22 cellular contexts compared by ENCODE assay signal in the genomic region with DNA sequence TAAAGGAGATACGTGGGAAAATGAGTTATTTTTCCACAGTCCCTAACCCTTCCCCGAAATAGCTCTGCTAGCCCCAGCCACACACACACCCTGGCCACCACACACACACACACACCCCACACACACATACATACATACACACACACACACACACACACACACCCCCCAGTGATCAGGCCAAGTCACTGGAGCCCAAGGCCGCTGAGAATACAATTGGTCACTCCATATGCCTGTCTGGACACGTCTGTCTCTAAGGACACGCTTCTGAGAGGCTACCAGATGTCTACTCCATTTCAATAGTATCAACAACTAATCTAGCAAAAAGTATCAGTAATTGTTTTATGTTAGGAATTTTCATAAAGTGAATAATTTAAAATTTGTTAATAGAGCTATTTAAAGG. TPM values are rescaled to one million over a fixed set of nuclear protein-coding genes. Genes with fewer than 3 reads are reported as not detected.
A peak's percentile ranks its signal among the peaks of the same experiment; 100 is the strongest.
DNase-seq lines count a peak whose midpoint lies in the region; ATAC-seq and TF ChIP-seq lines count a peak whose summit lies in the region.
"Had no signal": no experiment of that assay in that cellular context is flagged by ENCODE, and none has a peak within 500 bp of the region (broad histone marks: within the 10 kb centered on the region; RNA-seq: fewer than 3 reads in every experiment).

No MANE protein-coding gene starts in this region.

- intact Hi-C loops in MCF 10A (cut with micrococcal nuclease), result no loop called here
- intact Hi-C loops in breast epithelium (cut with DNase I; ENCODE audit: low total_unique reads), result no loop called here
- intact Hi-C loops in sigmoid colon (cut with DNase I), result no loop called here

- H3K4me1 ChIP-seq in breast epithelium (no peaks in the 10 kb centered on the region), RWPE2 (ENCODE audit: insufficient read depth, poor library complexity, severe bottlenecking) (peaks cover 2% of the 10 kb centered on the region), sigmoid colon (no peaks in the 10 kb centered on the region)
- H3K4me1 ChIP-seq: Peyer's patch had no signal

- CTCF ChIA-PET in MCF 10A (lab: Yijun Ruan, JAX), result interaction anchor here (0.6 to 1.2 kb wide), 3 partner anchors 14 to 1808 kb away, joined by 4 to 5 read pairs (median 5); no protein-coding TSS in a partner anchor
- CTCF ChIA-PET in activated naive CD4-positive, alpha-beta T cell treated with anti-CD3 and anti-CD28 coated beads, Interleukin-2, amount 10 ng/mL, durations not matched to agents 7 days and 5 days (lab: Charles Lee), result no interaction called here

- no peaks in the 10 kb centered on the region for H3K27me3 ChIP-seq in breast epithelium
- H3K27me3 ChIP-seq in RWPE2 (ENCODE audit: insufficient read depth, poor library complexity, severe bottlenecking), result no peaks in the 10 kb centered on the region
- no peaks in the 10 kb centered on the region for H3K27me3 ChIP-seq in sigmoid colon
- H3K27me3 ChIP-seq: BLaER1 treated with 17β-estradiol and CSF1 and Interleukin-3, amounts not matched to agents 10 nM and 100 nM; Peyer's patch had no signal

- DNase-seq in MCF 10A (ENCODE audit: unreplicated experiment) (peak; percentile 42), breast epithelium (ENCODE audit: low spot score in 2 of 2) (no peak), RWPE2 (ENCODE audit: low spot score) (no peak), epithelial cell of prostate (ENCODE audit: low read depth, low spot score) (peak; percentile 37), sigmoid colon (no peak)
- no peak for DNase-seq in activated naive CD8-positive, alpha-beta T cell treated with anti-CD3 and anti-CD28 coated beads for 36 hours
- DNase-seq in activated naive CD4-positive, alpha-beta T cell treated with anti-CD3 and anti-CD28 coated beads, Interleukin-2, amount 10 ng/mL, durations not matched to agents 7 days and 5 days, result no peak
- DNase-seq: H9, IMR-90, Karpas-422, MM.1S, NCI-H1092, NCI-H1436 treated with DMSO at 0.1 percent for 48 hours, NCI-H2107, NCI-H345, NCI-H526, Peyer's patch, Right ventricle myocardium superior, T-cell had no signal

- no peak for TF ChIP-seq POLR2A in breast epithelium (IDR thresholded peaks at IDR 0.05)
- no peak for TF ChIP-seq POLR2A in sigmoid colon (IDR thresholded peaks at IDR 0.05)

- H3K9me3 Mint-ChIP-seq in MCF 10A (ENCODE audit: unreplicated experiment), result no peaks in the 10 kb centered on the region
- H3K9me3 Mint-ChIP-seq in activated naive CD8-positive, alpha-beta T cell treated with anti-CD3 and anti-CD28 coated beads for 36 hours, result no peaks in the 10 kb centered on the region
- H3K9me3 Mint-ChIP-seq in activated naive CD4-positive, alpha-beta T cell treated with anti-CD3 and anti-CD28 coated beads, Interleukin-2, amount 10 ng/mL, durations not matched to agents 7 days and 5 days, result no peaks in the 10 kb centered on the region
- H3K9me3 Mint-ChIP-seq: H9, T-cell had no signal

- TF ChIP-seq CTCF in MCF 10A (IDR thresholded peaks at IDR 0.05; ENCODE audit: unreplicated experiment) (no peak), breast epithelium (IDR thresholded peaks at IDR 0.05) (no peak), RWPE2 (IDR thresholded peaks at IDR 0.05; ENCODE audit: poor library complexity, severe bottlenecking) (no peak), sigmoid colon (IDR thresholded peaks at IDR 0.05) (no peak)

- H3K4me1 Mint-ChIP-seq in MCF 10A (ENCODE audit: insufficient read depth, unreplicated experiment), result peaks cover 6% of the 10 kb centered on the region
- peaks cover 1% of the 10 kb centered on the region for H3K4me1 Mint-ChIP-seq in activated naive CD8-positive, alpha-beta T cell treated with anti-CD3 and anti-CD28 coated beads for 36 hours
- peaks cover 6% of the 10 kb centered on the region for H3K4me1 Mint-ChIP-seq in activated naive CD4-positive, alpha-beta T cell treated with anti-CD3 and anti-CD28 coated beads, Interleukin-2, amount 10 ng/mL, durations not matched to agents 7 days and 5 days
- H3K4me1 Mint-ChIP-seq: H9 had no signal

- H3K27me3 Mint-ChIP-seq in MCF 10A (ENCODE audit: insufficient read depth, unreplicated experiment), result no peaks in the 10 kb centered on the region
- no peaks in the 10 kb centered on the region for H3K27me3 Mint-ChIP-seq in activated naive CD8-positive, alpha-beta T cell treated with anti-CD3 and anti-CD28 coated beads for 36 hours
- H3K27me3 Mint-ChIP-seq in activated naive CD4-positive, alpha-beta T cell treated with anti-CD3 and anti-CD28 coated beads, Interleukin-2, amount 10 ng/mL, durations not matched to agents 7 days and 5 days, result no peaks in the 10 kb centered on the region
- H3K27me3 Mint-ChIP-seq: T-cell had no signal

- 95 to 97% methylated on average over 5 of the region's 5 CpGs for WGBS in sigmoid colon, 2 donors

- H3K27ac ChIP-seq in breast epithelium, result no peak overlapping the region
- no peak overlapping the region for H3K27ac ChIP-seq in RWPE2 (ENCODE audit: poor library complexity, severe bottlenecking)
- H3K27ac ChIP-seq in epithelial cell of prostate, result no peak overlapping the region
- H3K27ac ChIP-seq in sigmoid colon, result no peak overlapping the region
- H3K27ac ChIP-seq: BLaER1 treated with 17β-estradiol and CSF1 and Interleukin-3, amounts not matched to agents 10 nM and 100 nM; HL-60; Peyer's patch had no signal

- no peak overlapping the region for H3K4me3 Mint-ChIP-seq in MCF 10A (ENCODE audit: unreplicated experiment)
- no peak overlapping the region for H3K4me3 Mint-ChIP-seq in activated naive CD8-positive, alpha-beta T cell treated with anti-CD3 and anti-CD28 coated beads for 36 hours
- H3K4me3 Mint-ChIP-seq in activated naive CD4-positive, alpha-beta T cell treated with anti-CD3 and anti-CD28 coated beads, Interleukin-2, amount 10 ng/mL, durations not matched to agents 7 days and 5 days, result no peak overlapping the region
- H3K4me3 Mint-ChIP-seq: H9, T-cell had no signal

- peak overlapping the region; percentile 76 for H3K27ac Mint-ChIP-seq in MCF 10A (ENCODE audit: low read depth, unreplicated experiment)
- H3K27ac Mint-ChIP-seq in activated naive CD8-positive, alpha-beta T cell treated with anti-CD3 and anti-CD28 coated beads for 36 hours, result no peak overlapping the region
- no peak overlapping the region for H3K27ac Mint-ChIP-seq in activated naive CD4-positive, alpha-beta T cell treated with anti-CD3 and anti-CD28 coated beads, Interleukin-2, amount 10 ng/mL, durations not matched to agents 7 days and 5 days
- H3K27ac Mint-ChIP-seq: H9, T-cell had no signal

- peak; percentile 67; the same call in 2 of the 3 replicates for ATAC-seq in RWPE2 (ENCODE audit: low read depth)
- ATAC-seq: SK-N-SH treated with all-trans-retinoic acid at 6 μM for 48 hours, T-cell had no signal

- H3K36me3 Mint-ChIP-seq in MCF 10A (ENCODE audit: insufficient read depth, unreplicated experiment), result peaks cover 63% of the 10 kb centered on the region
- H3K36me3 Mint-ChIP-seq in activated naive CD8-positive, alpha-beta T cell treated with anti-CD3 and anti-CD28 coated beads for 36 hours, result peaks cover 21% of the 10 kb centered on the region
- peaks cover 28% of the 10 kb centered on the region for H3K36me3 Mint-ChIP-seq in activated naive CD4-positive, alpha-beta T cell treated with anti-CD3 and anti-CD28 coated beads, Interleukin-2, amount 10 ng/mL, durations not matched to agents 7 days and 5 days

- H3K36me3 ChIP-seq in breast epithelium (no peaks in the 10 kb centered on the region), RWPE2 (ENCODE audit: low read depth) (peaks cover 22% of the 10 kb centered on the region), sigmoid colon (peaks cover 2 to 85% (median 34%) of the 10 kb centered on the region in 4 donors)

- H3K4me3 ChIP-seq in breast epithelium (no peak overlapping the region), RWPE2 (ENCODE audit: severe bottlenecking) (no peak overlapping the region), sigmoid colon (no peak overlapping the region)
- H3K4me3 ChIP-seq: BLaER1 treated with 17β-estradiol and CSF1 and Interleukin-3, amounts not matched to agents 10 nM and 100 nM; Peyer's patch had no signal

- no peak for TF ChIP-seq EP300 in sigmoid colon (IDR thresholded peaks at IDR 0.05)

- H3K9me3 ChIP-seq in breast epithelium (no peaks in the 10 kb centered on the region), RWPE2 (ENCODE audit: severe bottlenecking) (peaks cover 3% of the 10 kb centered on the region), sigmoid colon (no peaks in the 10 kb centered on the region)
- H3K9me3 ChIP-seq: BLaER1 treated with 17β-estradiol and CSF1 and Interleukin-3, amounts not matched to agents 10 nM and 100 nM; Peyer's patch had no signal

- POLR2A ChIA-PET in MCF 10A (lab: Yijun Ruan, JAX), result interaction anchor here (0.7 to 1.6 kb wide), 3 partner anchors 11 to 29 kb away, joined by 3 to 7 read pairs (median 6); a partner anchor contains a TSS

- BruUV-seq in MCF 10A (replicated peaks; lab: Mats Ljungman, UMichigan), result no TSS peak

RNA-seq across cellular contexts. Expression of a gene that starts 13.0 kb away (rescaled TPM):
- 69.6 and 70.1 TPM in 2 replicates for total RNA-seq in MCF 10A (2022)
- total RNA-seq in breast epithelium, result 10 to 100 TPM; 48.2 to 71.1 (median 62.3) TPM
- 10 to 100 TPM; 43.4 to 56.7 (median 50.7) TPM for total RNA-seq in sigmoid colon
- 10 to 100 TPM; 55.5 to 61.3 (median 55.9) TPM for polyA plus RNA-seq in sigmoid colon
- total RNA-seq in activated naive CD8-positive, alpha-beta T cell treated with anti-CD3 and anti-CD28 coated beads for 36 hours, result 10 to 100 TPM; 47.9 to 51.7 TPM

RNA-seq across cellular contexts. Expression of a gene that starts 27.4 kb away (rescaled TPM):
- total RNA-seq in MCF 10A (2022) (16.5 and 22.2 TPM in 2 replicates), breast epithelium (10 to 100 TPM; 13.4 to 17.4 (median 14.4) TPM), sigmoid colon (10 to 100 TPM; 13.0 to 17.8 (median 16.4) TPM)
- 10 to 100 TPM in 2 of 3 donors, 1 to 10 TPM in 1; 9.6 to 17.0 (median 10.6) TPM for polyA plus RNA-seq in sigmoid colon
- total RNA-seq in activated naive CD8-positive, alpha-beta T cell treated with anti-CD3 and anti-CD28 coated beads for 36 hours, result 10 to 100 TPM; 34.5 to 35.7 TPM

RNA-seq across cellular contexts. Expression of a gene that starts 35.4 kb away (rescaled TPM):
- total RNA-seq in MCF 10A (2022), result 1.5 and 1.8 TPM in 2 replicates
- 1 to 10 TPM in 1 of 3 donors, not detected in 2; 1.6 TPM for total RNA-seq in breast epithelium
- total RNA-seq in sigmoid colon, result under 1 TPM in 2 of 4 donors, not detected in 2; under 0.01 to 0.55 TPM
- polyA plus RNA-seq in sigmoid colon, result 1 to 10 TPM in 1 of 3 donors, under 1 TPM in 2; 0.46 to 1.0 (median 0.60) TPM
- 1 to 10 TPM in 1 of 2 experiments, under 1 TPM in 1; 0.92 to 1.6 TPM for total RNA-seq in activated naive CD8-positive, alpha-beta T cell treated with anti-CD3 and anti-CD28 coated beads for 36 hours
- total RNA-seq: Right ventricle myocardium superior had no signal

RNA-seq across cellular contexts. Expression of a gene that starts 55.9 kb away (rescaled TPM):
- total RNA-seq in MCF 10A (2022), result not detected in 2 replicates
- 1 to 10 TPM in 1 of 3 donors, under 1 TPM in 2; 0.66 to 2.3 (median 0.80) TPM for total RNA-seq in breast epithelium
- total RNA-seq in sigmoid colon, result 1 to 10 TPM in 2 of 4 donors, under 1 TPM in 1, not detected in 1; 0.54 to 4.4 (median 1.9) TPM
- under 1 TPM in 1 of 3 donors, not detected in 2; 0.19 TPM for polyA plus RNA-seq in sigmoid colon
- total RNA-seq in activated naive CD8-positive, alpha-beta T cell treated with anti-CD3 and anti-CD28 coated beads for 36 hours, result under 1 TPM in 1 of 2 experiments, not detected in 1; 0.23 TPM
- total RNA-seq: Peyer's patch had no signal

Comparison
In these comparisons a context has a peak if more than half of its experiments do, and no peak if none do; other contexts are left out.
1. DNase-seq: peak in MCF 10A (single experiment) and epithelial cell of prostate (single experiment); none in breast epithelium (0 of 2), RWPE2 (single experiment), sigmoid colon (single experiment), activated naive CD8-positive, alpha-beta T cell treated with anti-CD3 and anti-CD28 coated beads for 36 hours (single experiment) and activated naive CD4-positive, alpha-beta T cell treated with anti-CD3 and anti-CD28 coated beads, Interleukin-2, amount 10 ng/mL, durations not matched to agents 7 days and 5 days (single experiment).